ENCODE assay signal across 1 cellular context in the genomic region with DNA sequence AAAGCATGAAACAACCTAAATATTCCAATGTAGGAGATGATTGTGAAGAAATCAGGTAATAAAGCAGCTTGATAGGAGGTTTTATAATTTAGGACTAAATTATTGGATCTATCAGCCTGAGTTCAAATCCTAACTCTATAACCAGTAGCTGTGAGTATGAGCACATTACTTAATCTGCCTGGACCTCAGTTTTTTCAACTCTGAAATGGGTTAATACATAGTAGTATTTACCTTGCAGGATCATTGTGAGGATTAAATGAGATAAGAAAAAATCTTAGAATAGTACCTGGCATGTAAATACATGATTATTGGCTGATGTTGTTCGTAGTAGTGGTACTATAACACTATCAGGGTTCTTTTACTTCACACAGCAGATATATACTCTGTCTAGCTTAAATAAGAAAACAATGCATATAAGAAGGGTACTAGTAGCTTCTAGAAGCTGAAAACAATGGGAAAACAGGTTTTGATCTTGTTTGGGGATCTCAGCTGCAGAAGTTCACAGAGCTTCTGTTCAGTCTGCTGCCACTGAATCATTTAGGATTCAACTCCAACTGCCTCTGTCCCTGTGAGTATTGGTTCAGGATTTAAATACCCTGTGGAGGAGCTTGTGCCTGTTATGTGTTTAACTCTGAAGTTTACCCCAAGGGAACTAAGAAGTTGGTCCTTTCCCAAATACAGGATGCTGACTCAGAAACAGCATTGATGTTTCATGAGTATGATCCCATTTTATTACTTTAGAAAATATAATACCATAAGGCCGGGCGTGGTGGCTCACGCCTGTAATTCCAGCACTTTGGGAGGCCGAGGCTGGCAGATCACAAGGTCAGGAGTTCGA.
TF ChIP-seq lines count a peak whose summit lies in the region.

No MANE protein-coding gene starts in this region.

TF ChIP-seq in IMR-90, 13 proteins besides CTCF, POLR2A, EP300 and RAD21 (continued from another document):
- TF ChIP-seq, protein P1, sequence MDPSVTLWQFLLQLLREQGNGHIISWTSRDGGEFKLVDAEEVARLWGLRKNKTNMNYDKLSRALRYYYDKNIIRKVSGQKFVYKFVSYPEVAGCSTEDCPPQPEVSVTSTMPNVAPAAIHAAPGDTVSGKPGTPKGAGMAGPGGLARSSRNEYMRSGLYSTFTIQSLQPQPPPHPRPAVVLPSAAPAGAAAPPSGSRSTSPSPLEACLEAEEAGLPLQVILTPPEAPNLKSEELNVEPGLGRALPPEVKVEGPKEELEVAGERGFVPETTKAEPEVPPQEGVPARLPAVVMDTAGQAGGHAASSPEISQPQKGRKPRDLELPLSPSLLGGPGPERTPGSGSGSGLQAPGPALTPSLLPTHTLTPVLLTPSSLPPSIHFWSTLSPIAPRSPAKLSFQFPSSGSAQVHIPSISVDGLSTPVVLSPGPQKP (IDR thresholded peaks at IDR 0.05; ENCODE audit: borderline replicate concordance, low read depth, low read length): no peak
- no peak for TF ChIP-seq CHD1 (IDR thresholded peaks at IDR 0.05; ENCODE audit: low read depth, low read length)
- no peak for TF ChIP-seq MAZ (IDR thresholded peaks at IDR 0.05; ENCODE audit: borderline replicate concordance, low read depth, low read length)
- TF ChIP-seq RFX5 (IDR thresholded peaks at IDR 0.05; ENCODE audit: low read depth, low read length): no peak
- no peak for TF ChIP-seq FOS (IDR thresholded peaks at IDR 0.05; ENCODE audit: low read depth, low read length)
- no peak for TF ChIP-seq CEBPB (IDR thresholded peaks at IDR 0.05; ENCODE audit: low read depth, low read length)
